15 cellular contexts compared by ENCODE assay signal in genomic region chr13:20400774-20401173, GRCh38.
A peak's percentile ranks its signal among the peaks of the same experiment; 100 is the strongest.
DNase-seq lines count a peak whose midpoint lies in the region; ATAC-seq and TF ChIP-seq lines count a peak whose summit lies in the region.
"Had no signal": no experiment of that assay in that cellular context is flagged by ENCODE, and none has a peak within 500 bp of the region (broad histone marks: within the 10 kb centered on the region; RNA-seq: fewer than 3 reads in every experiment).

No MANE protein-coding gene starts in this region.

- H3K4me1 Mint-ChIP-seq in stimulated activated naive CD8-positive, alpha-beta T cell treated with anti-CD3 and anti-CD28 coated beads, Interleukin-15, amount 100 ng/mL, for 72 hours = peaks cover 23% of the 10 kb centered on the region
- H3K4me1 Mint-ChIP-seq: B cell had no signal

- TF ChIP-seq CTCF in RWPE1 (conservative IDR thresholded peaks at IDR 0.05; ENCODE audit: low read depth) = no peak

- no peak for DNase-seq in stimulated activated naive CD8-positive, alpha-beta T cell treated with anti-CD3 and anti-CD28 coated beads, Interleukin-15, Interleukin-2, amounts not matched to agents 100 U/mL and 50 U/mL, for 24 hours
- DNase-seq in stimulated activated naive CD8-positive, alpha-beta T cell treated with anti-CD3 and anti-CD28 coated beads, Interleukin-15, amount 100 ng/mL, for 72 hours = no peak
- DNase-seq in RWPE1 (ENCODE audit: low spot score) (peak; percentile 30), 8988T (no peak), erythroblast (lab: John Stamatoyannopoulos, UW) (no peak), NCI-H2171 treated with DMSO at 0.1 percent for 48 hours (lab: John Stamatoyannopoulos, UW) (no peak)
- DNase-seq: activated CD4-positive, alpha-beta memory T cell treated with anti-CD3 and anti-CD28 coated beads, Interleukin-2, amount 10 ng/mL, durations not matched to agents 7 days and 5 days; activated naive CD4-positive, alpha-beta T cell treated with Interleukin-2 at 50 U/mL for 16 hours; cerebellar nuclear complex; DND-41; T-helper 2 cell had no signal

- CTCF ChIA-PET in RWPE1 (lab: Yijun Ruan, JAX) = no interaction called here

- peaks cover 8% of the 10 kb centered on the region for H3K27me3 Mint-ChIP-seq in stimulated activated naive CD8-positive, alpha-beta T cell treated with anti-CD3 and anti-CD28 coated beads, Interleukin-15, amount 100 ng/mL, for 72 hours
- H3K27me3 Mint-ChIP-seq: activated CD4-positive, alpha-beta memory T cell treated with anti-CD3 and anti-CD28 coated beads, Interleukin-2, amount 10 ng/mL, durations not matched to agents 7 days and 5 days; B cell had no signal

- ATAC-seq in stimulated activated naive CD8-positive, alpha-beta T cell treated with anti-CD3 and anti-CD28 coated beads, Interleukin-15, Interleukin-2, amounts not matched to agents 100 U/mL and 50 U/mL, for 24 hours = peak; percentile 52
- no peak for ATAC-seq in stimulated activated naive CD8-positive, alpha-beta T cell treated with anti-CD3 and anti-CD28 coated beads, Interleukin-15, amount 100 ng/mL, for 72 hours
- peak; percentile 62 for ATAC-seq in esophagus mucosa
- ATAC-seq in GM18861 (IDR thresholded peaks at IDR 0.05; ENCODE audit: unreplicated experiment) = no peak

- TF ChIP-seq POLR2A in erythroblast (IDR thresholded peaks at IDR 0.05; ENCODE audit: low read length) = no peak

- no peak overlapping the region for H3K27ac Mint-ChIP-seq in stimulated activated naive CD8-positive, alpha-beta T cell treated with anti-CD3 and anti-CD28 coated beads, Interleukin-15, amount 100 ng/mL, for 72 hours
- H3K27ac Mint-ChIP-seq: activated CD4-positive, alpha-beta memory T cell treated with anti-CD3 and anti-CD28 coated beads, Interleukin-2, amount 10 ng/mL, durations not matched to agents 7 days and 5 days; B cell had no signal

- peak overlapping the region; percentile 94 for H3K27ac ChIP-seq in RWPE1
- H3K27ac ChIP-seq: HL-60 had no signal

- POLR2A ChIA-PET in RWPE1 (lab: Yijun Ruan, JAX; ENCODE audit: low non-redundant PET) = no interaction called here

- no peak overlapping the region for H3K4me3 Mint-ChIP-seq in stimulated activated naive CD8-positive, alpha-beta T cell treated with anti-CD3 and anti-CD28 coated beads, Interleukin-15, amount 100 ng/mL, for 72 hours
- H3K4me3 Mint-ChIP-seq: activated CD4-positive, alpha-beta memory T cell treated with anti-CD3 and anti-CD28 coated beads, Interleukin-2, amount 10 ng/mL, durations not matched to agents 7 days and 5 days; B cell had no signal

- H3K9me3 Mint-ChIP-seq in stimulated activated naive CD8-positive, alpha-beta T cell treated with anti-CD3 and anti-CD28 coated beads, Interleukin-15, amount 100 ng/mL, for 72 hours = peaks cover 5 to 8% of the 10 kb centered on the region in 2 donors

Comparison
In these comparisons a context has a peak if more than half of its experiments do, and no peak if none do; other contexts are left out.
1. ATAC-seq: peak in stimulated activated naive CD8-positive, alpha-beta T cell treated with anti-CD3 and anti-CD28 coated beads, Interleukin-15, Interleukin-2, amounts not matched to agents 100 U/mL and 50 U/mL, for 24 hours (single experiment) and esophagus mucosa (single experiment); none in stimulated activated naive CD8-positive, alpha-beta T cell treated with anti-CD3 and anti-CD28 coated beads, Interleukin-15, amount 100 ng/mL, for 72 hours (single experiment) and GM18861 (single experiment).